10 cellular contexts compared by ENCODE assay signal in the genomic region with DNA sequence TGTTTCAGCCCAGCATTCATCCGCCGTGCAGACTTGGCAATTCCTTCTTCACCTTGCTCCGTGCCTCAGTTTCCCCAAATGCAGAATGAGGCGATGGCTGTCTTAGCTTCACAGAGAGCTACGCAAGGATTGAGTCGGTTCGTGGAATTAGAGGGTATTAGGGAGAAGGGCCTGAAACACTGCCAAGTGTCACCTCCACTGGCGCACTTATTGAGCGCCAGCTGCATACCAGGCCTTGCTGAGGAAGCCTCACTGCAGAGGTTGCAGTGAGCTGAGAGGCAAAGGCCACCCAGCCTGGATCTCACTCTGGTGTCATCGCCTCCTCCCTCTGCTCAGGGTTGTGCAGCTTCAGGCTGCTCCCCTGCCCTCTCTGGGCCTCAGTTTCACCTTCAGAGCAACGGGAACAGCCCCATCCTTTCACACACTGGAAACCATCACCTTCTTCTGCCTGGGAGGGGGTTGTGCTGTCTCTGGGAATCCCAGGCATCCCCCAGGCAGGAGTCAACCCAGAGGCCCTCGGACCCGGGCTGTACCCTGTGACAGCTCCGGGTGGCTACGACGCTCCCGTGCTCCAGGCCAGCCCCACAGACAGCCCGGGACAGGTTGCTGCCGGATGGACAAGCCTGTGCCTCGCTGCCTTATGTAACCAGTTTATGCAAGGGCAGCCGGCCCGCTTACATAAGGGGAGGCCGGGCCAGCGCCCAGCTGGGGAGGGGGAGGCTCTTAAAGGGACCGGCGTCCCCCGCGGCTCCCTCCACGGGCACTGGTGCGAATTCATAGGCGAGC. TPM values are rescaled to one million over a fixed set of nuclear protein-coding genes. Genes with fewer than 3 reads are reported as not detected.
DNase-seq lines count a peak whose midpoint lies in the region; ATAC-seq and TF ChIP-seq lines count a peak whose summit lies in the region.
"Had no signal": no experiment of that assay in that cellular context is flagged by ENCODE, and none has a peak within 500 bp of the region (broad histone marks: within the 10 kb centered on the region; RNA-seq: fewer than 3 reads in every experiment).

No MANE protein-coding gene starts in this region.

- no TSS peak for BruUV-seq in MCF 10A (replicated peaks; lab: Mats Ljungman, UMichigan)

- CTCF ChIA-PET in MCF 10A (lab: Yijun Ruan, JAX): interaction anchor here (0.6 to 3.1 kb wide), 5 partner anchors 10 to 55 kb away, joined by 3 to 9 read pairs (median 3); no protein-coding TSS in a partner anchor

- H3K27ac ChIP-seq in right cardiac atrium (ENCODE audit: low read length) (peak overlapping the region; percentile 78), neutrophil (peak overlapping the region; percentile 80), uterus (peak overlapping the region; percentile 98 to 100)

- intact Hi-C loops in MCF 10A (cut with micrococcal nuclease) (no loop called here), right cardiac atrium (cut with DNase I) (no loop called here), uterus (cut with DNase I; ENCODE audit: low total_unique reads) (no loop called here)

- ATAC-seq in right cardiac atrium: peak; percentile 67 to 83
- no peak for ATAC-seq in GM19035 (IDR thresholded peaks at IDR 0.05; ENCODE audit: unreplicated experiment)

- TF ChIP-seq CTCF in MCF 10A (IDR thresholded peaks at IDR 0.05; ENCODE audit: unreplicated experiment) (no peak), neutrophil (IDR thresholded peaks at IDR 0.05) (no peak), uterus (IDR thresholded peaks at IDR 0.05) (no peak)

- H3K27me3 ChIP-seq in right cardiac atrium (ENCODE audit: control insufficient read depth, insufficient read depth): no peaks in the 10 kb centered on the region
- no peaks in the 10 kb centered on the region for H3K27me3 ChIP-seq in neutrophil
- H3K27me3 ChIP-seq in uterus: no peaks in the 10 kb centered on the region

- H3K27ac Mint-ChIP-seq in MCF 10A (ENCODE audit: low read depth, unreplicated experiment): peak overlapping the region; percentile 19
- H3K27ac Mint-ChIP-seq: activated naive CD4-positive, alpha-beta T cell treated with anti-CD3 and anti-CD28 coated beads, Interleukin-2, amount 50 U/mL, for 24 hours; immature natural killer cell had no signal

- H3K27me3 Mint-ChIP-seq in MCF 10A (ENCODE audit: insufficient read depth, unreplicated experiment): no peaks in the 10 kb centered on the region
- H3K27me3 Mint-ChIP-seq: activated naive CD4-positive, alpha-beta T cell treated with anti-CD3 and anti-CD28 coated beads, Interleukin-2, amount 50 U/mL, for 24 hours had no signal

- DNase-seq in MCF 10A (ENCODE audit: unreplicated experiment) (no peak), right cardiac atrium (peak; percentile 72 to 95 (median 93)), uterus (peak; percentile 82 to 85), GM19240 (ENCODE audit: insufficient read length, low spot score) (no peak), DMS53 treated with DMSO at 0.1 percent for 48 hours (lab: John Stamatoyannopoulos, UW; ENCODE audit: unreplicated experiment) (no peak)
- DNase-seq: immature natural killer cell, NCI-H446 treated with DMSO at 0.1 percent for 48 hours had no signal

- H3K9me3 Mint-ChIP-seq in MCF 10A (ENCODE audit: unreplicated experiment): no peaks in the 10 kb centered on the region
- H3K9me3 Mint-ChIP-seq: activated naive CD4-positive, alpha-beta T cell treated with anti-CD3 and anti-CD28 coated beads, Interleukin-2, amount 50 U/mL, for 24 hours; immature natural killer cell had no signal

- POLR2A ChIA-PET in MCF 10A (lab: Yijun Ruan, JAX): interaction anchor here (1.0 to 2.9 kb wide), 3 partner anchors 10 to 31 kb away, joined by 3 to 12 read pairs (median 3); no protein-coding TSS in a partner anchor

- peaks cover 53% of the 10 kb centered on the region for H3K36me3 Mint-ChIP-seq in MCF 10A (ENCODE audit: insufficient read depth, unreplicated experiment)
- H3K36me3 Mint-ChIP-seq: immature natural killer cell had no signal

- peak in 1 of 2 donors; percentile 23 for TF ChIP-seq POLR2A in uterus (IDR thresholded peaks at IDR 0.05)

- H3K4me3 ChIP-seq in right cardiac atrium (ENCODE audit: low read length) (peak overlapping the region; percentile 12), neutrophil (ENCODE audit: low read depth in 1 of 2, low read length in 1 of 2) (peak overlapping the region; percentile 43 to 49), uterus (peak overlapping the region; percentile 25 to 38)

- H3K9me3 ChIP-seq in right cardiac atrium (ENCODE audit: control insufficient read depth, low read length): no peaks in the 10 kb centered on the region
- H3K9me3 ChIP-seq in neutrophil: no peaks in the 10 kb centered on the region
- H3K9me3 ChIP-seq in uterus: no peaks in the 10 kb centered on the region

- WGBS in right cardiac atrium: 44% methylated on average over 31 of the region's 31 CpGs

- H3K4me3 Mint-ChIP-seq in MCF 10A (ENCODE audit: unreplicated experiment): no peak overlapping the region
- H3K4me3 Mint-ChIP-seq: activated naive CD4-positive, alpha-beta T cell treated with anti-CD3 and anti-CD28 coated beads, Interleukin-2, amount 50 U/mL, for 24 hours; immature natural killer cell had no signal

- H3K4me1 ChIP-seq in right cardiac atrium (ENCODE audit: control insufficient read depth, insufficient read depth, low read length): peaks cover 24% of the 10 kb centered on the region
- peaks cover 28 to 34% of the 10 kb centered on the region in 2 experiments for H3K4me1 ChIP-seq in neutrophil (ENCODE audit: control insufficient read depth in 1 of 2, insufficient read depth in 1 of 2, low read depth in 1 of 2, low read length in 1 of 2)
- H3K4me1 ChIP-seq in uterus: peaks cover 5 to 17% of the 10 kb centered on the region in 2 donors

- H3K4me1 Mint-ChIP-seq in MCF 10A (ENCODE audit: insufficient read depth, unreplicated experiment): peaks cover 17% of the 10 kb centered on the region
- H3K4me1 Mint-ChIP-seq: activated naive CD4-positive, alpha-beta T cell treated with anti-CD3 and anti-CD28 coated beads, Interleukin-2, amount 50 U/mL, for 24 hours had no signal

- no peaks in the 10 kb centered on the region for H3K36me3 ChIP-seq in neutrophil
- no peaks in the 10 kb centered on the region for H3K36me3 ChIP-seq in uterus

RNA-seq across cellular contexts. Expression of gene NFIC, which starts 31.9 kb away (rescaled TPM):
- total RNA-seq in MCF 10A (2022): 83.4 and 85.5 TPM in 2 replicates
- total RNA-seq in right cardiac atrium: 100 to 1,000 TPM; 175 to 223 (median 188) TPM
- polyA plus RNA-seq in right cardiac atrium: 186 TPM
- 100 to 1,000 TPM in 2 of 4 donors, 10 to 100 TPM in 2; 18.5 to 361 (median 82.9) TPM for total RNA-seq in uterus

Comparison
In these comparisons a context has a peak if more than half of its experiments do, and no peak if none do; other contexts are left out.
1. DNase-seq: peak in right cardiac atrium (3 of 3) and uterus (2 of 2); none in MCF 10A (single experiment), GM19240 (single experiment) and DMS53 treated with DMSO at 0.1 percent for 48 hours (single experiment).
2. Peak in every context shown above with its lines, with median percentiles within 50 percentile points of each other: H3K27ac ChIP-seq and H3K4me3 ChIP-seq.